Comparison of ENCODE assay signal across 20 cellular contexts in the genomic region with DNA sequence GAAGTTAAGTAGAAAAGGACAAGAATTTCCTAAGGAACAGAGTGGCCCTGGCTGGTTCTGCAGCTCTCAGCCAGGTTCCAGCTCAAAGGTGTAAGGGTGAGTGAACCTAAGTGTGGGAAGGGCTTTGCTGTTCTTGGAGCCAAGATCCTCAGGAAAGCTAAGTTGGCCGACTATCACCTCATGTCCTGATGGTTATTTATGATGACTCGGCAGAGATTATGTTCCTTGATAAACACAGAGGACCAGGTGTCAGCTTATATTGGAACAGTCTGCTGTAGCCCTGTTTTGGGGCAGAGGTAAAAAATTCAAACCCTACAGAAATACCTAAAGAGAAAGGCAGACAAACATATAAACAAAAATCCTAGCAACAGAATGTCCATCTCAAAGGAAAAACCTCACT.
DNase-seq lines count a peak whose midpoint lies in the region; ATAC-seq, FAIRE-seq and TF ChIP-seq lines count a peak whose summit lies in the region.
"Had no signal": no experiment of that assay in that cellular context is flagged by ENCODE, and none has a peak within 500 bp of the region (broad histone marks: within the 10 kb centered on the region; RNA-seq: fewer than 3 reads in every experiment).

No MANE protein-coding gene starts in this region.

- peak overlapping the region; percentile 56; the same call in 1 of the 2 replicates for H2AFZ ChIP-seq in GM23338
- no peak overlapping the region for H2AFZ ChIP-seq in K562 (ENCODE audit: low read depth, low read length)

- H3K4me1 ChIP-seq in GM23338 (ENCODE audit: insufficient read depth) (no peaks in the 10 kb centered on the region), K562 (replicated peaks in 1 of 2; ENCODE audit: control insufficient read depth in 2 of 2, insufficient read depth in 2 of 2, low read length in 2 of 2) (no peaks in the 10 kb centered on the region), sigmoid colon (no peaks in the 10 kb centered on the region)
- H3K4me1 ChIP-seq: BLaER1 treated with 17β-estradiol and CSF1 and Interleukin-3, amounts not matched to agents 10 nM and 100 nM; HAP-1 had no signal

- CTCF ChIA-PET in K562 (lab: Yijun Ruan, JAX; ENCODE audit: low intra/inter-chr PET ratio), result no interaction called here

- H3K9me1 ChIP-seq in K562 (ENCODE audit: control insufficient read depth, insufficient read depth, low read length), result no peaks in the 10 kb centered on the region

- peaks cover 6% of the 10 kb centered on the region; the same call in 2 of the 3 replicates for H3K4me1 Mint-ChIP-seq in GM23338
- H3K4me1 Mint-ChIP-seq in osteocyte (ENCODE audit: unreplicated experiment), result no peaks in the 10 kb centered on the region
- H3K4me1 Mint-ChIP-seq in natural killer cell treated with Interleukin-12 subunit alpha and Interleukin-12 subunit beta and Interleukin-15 and Interleukin-18, amount 100 ng/mL, for 72 hours (ENCODE audit: low read depth in 2 of 2), result no peaks in the 10 kb centered on the region
- H3K4me1 Mint-ChIP-seq: B cell; CD4-positive, CD25-positive, alpha-beta regulatory T cell; CD8-positive, alpha-beta memory T cell had no signal

- no peaks in the 10 kb centered on the region for H3F3A ChIP-seq in GM23338 (replicated peaks; ENCODE audit: low read depth)

- TF ChIP-seq CTCF in GM23338 (conservative IDR thresholded peaks at IDR 0.05; ENCODE audit: low read depth in 2 of 2), result no peak
- TF ChIP-seq CTCF in K562 (IDR thresholded peaks at IDR 0.05 in 2 of 3, conservative IDR thresholded peaks at IDR 0.05 in 1 of 3; ENCODE audit: insufficient read depth in 2 of 3, low read depth in 1 of 3, low read length in 3 of 3), result no peak
- no peak for TF ChIP-seq CTCF in osteocyte (IDR thresholded peaks at IDR 0.05)
- TF ChIP-seq CTCF in sigmoid colon (IDR thresholded peaks at IDR 0.05), result no peak

- no peak overlapping the region for H3K4me3 ChIP-seq in GM23338
- no peak overlapping the region for H3K4me3 ChIP-seq in K562
- H3K4me3 ChIP-seq in sigmoid colon, result no peak overlapping the region
- H3K4me3 ChIP-seq: BLaER1 treated with 17β-estradiol and CSF1 and Interleukin-3, amounts not matched to agents 10 nM and 100 nM; GM12878; HAP-1 had no signal

- H3K27me3 ChIP-seq in GM23338 (ENCODE audit: insufficient read depth), result no peaks in the 10 kb centered on the region
- peaks cover 0 to 3% of the 10 kb centered on the region in 2 experiments; a peak in 3 of 5 replicates for H3K27me3 ChIP-seq in K562 (ENCODE audit: control insufficient read depth in 2 of 2, insufficient read depth in 2 of 2, low read length in 2 of 2)
- H3K27me3 ChIP-seq in sigmoid colon, result peaks cover 0 to 14% (median 0%) of the 10 kb centered on the region in 3 donors
- H3K27me3 ChIP-seq: BLaER1 treated with 17β-estradiol and CSF1 and Interleukin-3, amounts not matched to agents 10 nM and 100 nM had no signal

- no peak for ATAC-seq in GM23338
- no peak for ATAC-seq in K562
- no peak for ATAC-seq in natural killer cell treated with Interleukin-12 subunit alpha and Interleukin-12 subunit beta and Interleukin-15 and Interleukin-18, amount 100 ng/mL, for 72 hours
- ATAC-seq: GM12878 had no signal

- no peak overlapping the region for H3K27ac ChIP-seq in GM23338 (ENCODE audit: low read depth)
- H3K27ac ChIP-seq in K562 (ENCODE audit: extremely low read depth, low read depth, low read length), result no peak overlapping the region
- no peak overlapping the region for H3K27ac ChIP-seq in sigmoid colon
- H3K27ac ChIP-seq: 22Rv1; BLaER1 treated with 17β-estradiol and CSF1 and Interleukin-3, amounts not matched to agents 10 nM and 100 nM had no signal

- no peaks in the 10 kb centered on the region for H3K9me2 ChIP-seq in GM23338 (ENCODE audit: insufficient read depth)

- FAIRE-seq in K562 (lab: Jason Lieb, UNC), result no peak
- FAIRE-seq: GM12878 had no signal

- no peaks in the 10 kb centered on the region for H4K20me1 ChIP-seq in GM23338 (replicated peaks; ENCODE audit: insufficient read depth)
- H4K20me1 ChIP-seq in K562 (replicated peaks; ENCODE audit: control insufficient read depth, insufficient read depth, low read length), result no peaks in the 10 kb centered on the region
- H4K20me1 ChIP-seq: BLaER1 treated with 17β-estradiol and CSF1 and Interleukin-3, amounts not matched to agents 10 nM and 100 nM had no signal

- H3K4me2 ChIP-seq in GM23338, result no peak overlapping the region
- H3K4me2 ChIP-seq in K562 (ENCODE audit: insufficient read depth, low read length), result no peak overlapping the region
- H3K4me2 ChIP-seq: BLaER1 treated with 17β-estradiol and CSF1 and Interleukin-3, amounts not matched to agents 10 nM and 100 nM had no signal

- H3K27ac Mint-ChIP-seq in GM23338, result no peak overlapping the region; the same call in 1 of the 2 replicates
- no peak overlapping the region for H3K27ac Mint-ChIP-seq in osteocyte (ENCODE audit: unreplicated experiment)
- H3K27ac Mint-ChIP-seq in natural killer cell treated with Interleukin-12 subunit alpha and Interleukin-12 subunit beta and Interleukin-15 and Interleukin-18, amount 100 ng/mL, for 72 hours, result no peak overlapping the region
- H3K27ac Mint-ChIP-seq: B cell; CD4-positive, CD25-positive, alpha-beta regulatory T cell; CD8-positive, alpha-beta memory T cell had no signal

- H3K27me3 Mint-ChIP-seq in GM23338 (ENCODE audit: insufficient read depth, low read depth, poor library complexity) (no peaks in the 10 kb centered on the region), osteocyte (ENCODE audit: unreplicated experiment) (no peaks in the 10 kb centered on the region)
- peaks cover 0 to 3% of the 10 kb centered on the region in 2 donors for H3K27me3 Mint-ChIP-seq in natural killer cell treated with Interleukin-12 subunit alpha and Interleukin-12 subunit beta and Interleukin-15 and Interleukin-18, amount 100 ng/mL, for 72 hours
- H3K27me3 Mint-ChIP-seq: B cell; CD4-positive, CD25-positive, alpha-beta regulatory T cell; CD8-positive, alpha-beta memory T cell had no signal

- no peak for TF ChIP-seq RAD21 in K562 (CRISPR knock-in tag; conservative IDR thresholded peaks at IDR 0.05 in 1 of 2, IDR thresholded peaks at IDR 0.05 in 1 of 2)

- 3% methylated on average over 2 of the region's 2 CpGs for WGBS in K562 (ENCODE audit: insufficient coverage, low coverage, missing lambda C conversion rate)
- 28 to 59% methylated on average over 2 of the region's 2 CpGs for WGBS in sigmoid colon, 2 donors

- no TSS peak for BruUV-seq in K562 (replicated peaks; lab: Mats Ljungman, UMichigan)

- H3K79me2 ChIP-seq in GM23338 (replicated peaks; ENCODE audit: insufficient read depth) (no peaks in the 10 kb centered on the region), K562 (ENCODE audit: control insufficient read depth, insufficient read depth, low read length) (no peaks in the 10 kb centered on the region)

- H3K9me3 ChIP-seq in K562 (replicated peaks; ENCODE audit: control insufficient read depth, insufficient read depth, low read depth, low read length), result no peaks in the 10 kb centered on the region
- H3K9me3 ChIP-seq in sigmoid colon, result no peaks in the 10 kb centered on the region
- H3K9me3 ChIP-seq: BLaER1 treated with 17β-estradiol and CSF1 and Interleukin-3, amounts not matched to agents 10 nM and 100 nM; HAP-1 had no signal

- H3K36me3 Mint-ChIP-seq in GM23338 (ENCODE audit: low read depth) (no peaks in the 10 kb centered on the region), osteocyte (ENCODE audit: unreplicated experiment) (no peaks in the 10 kb centered on the region)
- no peaks in the 10 kb centered on the region for H3K36me3 Mint-ChIP-seq in natural killer cell treated with Interleukin-12 subunit alpha and Interleukin-12 subunit beta and Interleukin-15 and Interleukin-18, amount 100 ng/mL, for 72 hours
- H3K36me3 Mint-ChIP-seq: CD4-positive, CD25-positive, alpha-beta regulatory T cell; CD8-positive, alpha-beta memory T cell had no signal

- POLR2A ChIA-PET in K562 (lab: Yijun Ruan, JAX), result interaction anchor here (0.7 kb wide), 1 partner anchor 20 kb away, joined by 3 read pairs; no protein-coding TSS in a partner anchor

- intact Hi-C loops in K562 (cut with micrococcal nuclease), result no loop called here
- intact Hi-C loops in sigmoid colon (cut with DNase I), result no loop called here

- DNase-seq in NCI-H510A treated with DMSO at 0.1 percent for 48 hours (lab: John Stamatoyannopoulos, UW), result peak; percentile 6
- no peak for DNase-seq in NCI-H510A (lab: John Stamatoyannopoulos, UW)
- DNase-seq in GM23338 (ENCODE audit: low spot score), result no peak
- no peak for DNase-seq in K562 (ENCODE audit: extremely low read depth in 1 of 4, low spot score in 3 of 4)
- DNase-seq in osteocyte (ENCODE audit: extremely low spot score, unreplicated experiment), result peak; percentile 21
- no peak for DNase-seq in natural killer cell treated with Interleukin-12 subunit alpha and Interleukin-12 subunit beta and Interleukin-15 and Interleukin-18, amount 100 ng/mL, for 72 hours (ENCODE audit: low spot score)
- no peak for DNase-seq in sigmoid colon
- no peak for DNase-seq in mucosa of gallbladder (ENCODE audit: low spot score)
- DNase-seq: CD4-positive, CD25-positive, alpha-beta regulatory T cell; CD8-positive, alpha-beta memory T cell; COR-L47; DMS 273 treated with DMSO at 0.1 percent for 48 hours; DMS53; DND-41; EL had no signal

- TF ChIP-seq POLR2A in K562 (conservative IDR thresholded peaks at IDR 0.05), result no peak
- TF ChIP-seq POLR2A in sigmoid colon (IDR thresholded peaks at IDR 0.05), result no peak

- no peak for TF ChIP-seq EP300 in K562 (IDR thresholded peaks at IDR 0.05; ENCODE audit: low read length)
- no peak for TF ChIP-seq EP300 in sigmoid colon (IDR thresholded peaks at IDR 0.05)

- in situ Hi-C loops in K562 (cut with MboI), result no loop called here

- H3K4me3 Mint-ChIP-seq in GM23338 (no peak overlapping the region), osteocyte (ENCODE audit: unreplicated experiment) (no peak overlapping the region)
- H3K4me3 Mint-ChIP-seq in natural killer cell treated with Interleukin-12 subunit alpha and Interleukin-12 subunit beta and Interleukin-15 and Interleukin-18, amount 100 ng/mL, for 72 hours, result no peak overlapping the region
- H3K4me3 Mint-ChIP-seq: B cell; CD4-positive, CD25-positive, alpha-beta regulatory T cell; CD8-positive, alpha-beta memory T cell had no signal

- H3K36me3 ChIP-seq in GM23338 (ENCODE audit: insufficient read depth), result no peaks in the 10 kb centered on the region
- H3K36me3 ChIP-seq in K562 (ENCODE audit: control insufficient read depth, insufficient read depth, low read length), result no peaks in the 10 kb centered on the region
- H3K36me3 ChIP-seq in sigmoid colon, result no peaks in the 10 kb centered on the region
- H3K36me3 ChIP-seq: BLaER1 treated with 17β-estradiol and CSF1 and Interleukin-3, amounts not matched to agents 10 nM and 100 nM; HAP-1 had no signal

- H3K9me3 Mint-ChIP-seq in GM23338, result no peaks in the 10 kb centered on the region
- peaks cover 5% of the 10 kb centered on the region for H3K9me3 Mint-ChIP-seq in osteocyte (ENCODE audit: unreplicated experiment)
- no peaks in the 10 kb centered on the region for H3K9me3 Mint-ChIP-seq in natural killer cell treated with Interleukin-12 subunit alpha and Interleukin-12 subunit beta and Interleukin-15 and Interleukin-18, amount 100 ng/mL, for 72 hours
- H3K9me3 Mint-ChIP-seq: CD4-positive, CD25-positive, alpha-beta regulatory T cell; CD8-positive, alpha-beta memory T cell had no signal

- H3K9ac ChIP-seq in K562 (ENCODE audit: insufficient read depth in 1 of 2, low read depth in 2 of 2, low read length in 2 of 2), result no peak overlapping the region
- H3K9ac ChIP-seq: BLaER1 treated with 17β-estradiol and CSF1 and Interleukin-3, amounts not matched to agents 10 nM and 100 nM had no signal

Comparison
In these comparisons a context has a peak if more than half of its experiments do, and no peak if none do; other contexts are left out.
1. DNase-seq: peak in NCI-H510A treated with DMSO at 0.1 percent for 48 hours (single experiment) and osteocyte (single experiment); none in NCI-H510A (single experiment), GM23338 (single experiment), K562 (0 of 4), natural killer cell treated with Interleukin-12 subunit alpha and Interleukin-12 subunit beta and Interleukin-15 and Interleukin-18, amount 100 ng/mL, for 72 hours (single experiment), sigmoid colon (single experiment) and mucosa of gallbladder (single experiment).